In genomic region chr4:101306764-101307615, GRCh38 we compare ENCODE assay signal across 1 cellular context.
TF ChIP-seq lines count a peak whose summit lies in the region.

No MANE protein-coding gene starts in this region.

TF ChIP-seq in GM23338, 12 proteins besides CTCF, POLR2A, EP300 and RAD21 (continued from another document):
- TF ChIP-seq ZNF462 (CRISPR knock-in tag; IDR thresholded peaks at IDR 0.05), result no peak
- TF ChIP-seq EZH2 (IDR thresholded peaks at IDR 0.05; ENCODE audit: low read depth, unreplicated experiment), result no peak
